Comparison of ENCODE assay signal across 9 cellular contexts in the genomic region with DNA sequence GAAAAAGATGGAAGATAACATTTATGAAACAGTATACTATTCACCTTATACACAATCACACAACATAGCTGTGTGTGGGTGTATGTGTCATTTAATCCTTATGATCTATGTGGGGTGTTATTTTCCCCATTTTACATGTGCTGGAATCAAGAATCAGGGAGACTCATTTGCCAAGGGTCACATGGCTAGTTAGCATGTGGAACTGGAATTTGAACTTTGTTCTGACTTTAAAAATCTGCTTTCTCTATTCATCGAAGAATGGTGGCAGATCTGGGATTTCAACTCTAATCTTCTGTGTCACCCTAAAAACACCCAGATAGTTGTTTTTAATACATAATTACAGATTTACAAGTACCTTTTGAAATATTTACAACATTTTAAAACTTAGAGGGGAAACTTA.
"Had no signal": no experiment of that assay in that cellular context is flagged by ENCODE, and none has a peak within 500 bp of the region (broad histone marks: within the 10 kb centered on the region; RNA-seq: fewer than 3 reads in every experiment).

No MANE protein-coding gene starts in this region.

- DNase-seq: H9, HCEC 1CT, IMR-90, KG1 had no signal

- H3K4me2 ChIP-seq: GM23338 had no signal

- H3K4me3 ChIP-seq: GM23338, K562 had no signal

- H3K9me3 Mint-ChIP-seq: GM23338, H9 had no signal

- H2AFZ ChIP-seq: GM23338 had no signal

- H3K27ac Mint-ChIP-seq: GM23338, H9 had no signal

- FAIRE-seq: H1, H54, K562 had no signal

- H3K4me3 Mint-ChIP-seq: GM23338, H9 had no signal

- ATAC-seq: GM23338, K562 had no signal

- H3K27ac ChIP-seq: HL-60 had no signal
